7 cellular contexts compared by ENCODE assay signal in genomic region chr10:12755075-12755474, GRCh38.
"Had no signal": no experiment of that assay in that cellular context is flagged by ENCODE, and none has a peak within 500 bp of the region (broad histone marks: within the 10 kb centered on the region; RNA-seq: fewer than 3 reads in every experiment).

No MANE protein-coding gene starts in this region.

- ATAC-seq: HepG2, K562 had no signal

- H3K4me3 ChIP-seq: K562 had no signal

- H3K27ac Mint-ChIP-seq: IgD-negative memory B cell had no signal

- H3K27me3 Mint-ChIP-seq: IgD-negative memory B cell had no signal

- H3K9me3 Mint-ChIP-seq: IgD-negative memory B cell had no signal

- DNase-seq: IMR-90, KBM-7, KG1 had no signal

- H3K27ac ChIP-seq: HL-60 had no signal
